22 cellular contexts compared by ENCODE assay signal in the genomic region with DNA sequence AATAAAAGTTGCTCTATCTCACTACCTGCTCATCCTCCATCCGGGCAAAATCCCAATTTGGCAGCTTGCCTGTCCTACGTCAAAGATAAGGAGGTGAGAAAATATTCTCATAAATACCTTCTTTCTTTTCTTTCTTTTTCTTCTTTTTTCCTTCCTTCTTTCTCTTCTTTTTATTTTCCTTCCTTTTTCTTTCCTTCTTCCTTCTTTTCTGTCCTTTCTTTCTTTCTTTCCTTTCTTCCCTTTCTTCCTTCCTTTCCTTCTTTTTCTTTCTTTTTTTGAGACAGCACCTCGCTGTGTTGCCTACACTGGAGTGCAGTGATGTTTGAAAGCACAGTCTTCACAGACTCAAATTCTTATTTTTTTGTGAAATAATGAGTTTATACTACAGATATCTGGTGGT.
"Had no signal": no experiment of that assay in that cellular context is flagged by ENCODE, and none has a peak within 500 bp of the region (broad histone marks: within the 10 kb centered on the region; RNA-seq: fewer than 3 reads in every experiment).

No MANE protein-coding gene starts in this region.

- H3K4me3 ChIP-seq: body of pancreas, cardiac muscle cell, colonic mucosa, esophagus squamous epithelium had no signal

- DNase-seq: activated CD4-positive, alpha-beta T cell treated with anti-CD3 and anti-CD28 coated beads for 1 hour; activated CD4-positive, alpha-beta T cell treated with anti-CD3 and anti-CD28 coated beads for 4 hours; activated CD4-positive, alpha-beta T cell treated with anti-CD3 and anti-CD28 coated beads, Interleukin-2, amount 50 U/mL, for 1 hour; activated CD8-positive, alpha-beta memory T cell treated with anti-CD3 and anti-CD28 coated beads for 24 hours; activated effector memory CD4-positive, alpha-beta T cell treated with Interleukin-2 at 50 U/mL for 16 hours; activated gamma-delta T cell treated with Interleukin-2 at 50 U/mL for 16 hours; activated naive CD4-positive, alpha-beta T cell treated with anti-CD3 and anti-CD28 coated beads, Interleukin-2, amount 50 U/mL, for 16 hours; activated naive CD4-positive, alpha-beta T cell treated with Interleukin-2 at 50 U/mL for 16 hours; activated T-cell treated with anti-CD3 and anti-CD28 coated beads, Interleukin-2, amount 50 U/mL, for 4 hours; aorta; central memory CD4-positive, alpha-beta T cell; cerebellar nuclear complex; effector CD8-positive, alpha-beta T cell; esophagus squamous epithelium; head of caudate nucleus; hippocampal formation had no signal

- H3K36me3 ChIP-seq: cardiac muscle cell, colonic mucosa, esophagus squamous epithelium had no signal

- H3K27ac ChIP-seq: cardiac muscle cell, colonic mucosa, epithelial cell of prostate, esophagus squamous epithelium had no signal

- H3K4me1 ChIP-seq: colonic mucosa, esophagus squamous epithelium had no signal

- H3K9me3 ChIP-seq: body of pancreas, colonic mucosa, esophagus squamous epithelium had no signal

- ATAC-seq: activated CD8-positive, alpha-beta T cell treated with anti-CD3 and anti-CD28 coated beads for 36 hours; activated T-cell treated with anti-CD3 and anti-CD28 coated beads, Interleukin-2, amount 50 U/mL, for 4 hours; activated T-helper 17 cell treated with anti-CD3 and anti-CD28 coated beads, Interleukin-2, amount 50 U/mL, for 72 hours had no signal

- H3K27me3 ChIP-seq: body of pancreas, esophagus squamous epithelium had no signal
